In the genomic region with DNA sequence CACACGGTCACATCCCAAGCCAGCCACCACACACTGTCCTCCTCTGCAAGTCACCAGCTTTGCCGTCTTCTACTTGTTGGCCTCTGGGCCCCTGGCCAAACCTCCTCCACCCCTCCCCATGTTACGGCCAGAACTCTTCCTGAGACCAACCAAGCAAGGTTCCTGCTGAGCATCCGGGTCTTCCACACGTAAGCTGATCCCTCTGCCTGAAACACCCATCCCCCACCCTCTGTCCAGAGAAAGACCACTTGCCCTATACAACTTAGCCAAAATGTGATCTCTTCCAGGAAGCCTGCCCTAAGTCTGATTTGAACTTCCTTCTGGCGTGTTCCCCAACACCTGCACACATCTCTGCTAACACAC, we compare ENCODE assay signal across 13 cellular contexts. TPM values are rescaled to one million over a fixed set of nuclear protein-coding genes. Genes with fewer than 3 reads are reported as not detected.
DNase-seq lines count a peak whose midpoint lies in the region; ATAC-seq and TF ChIP-seq lines count a peak whose summit lies in the region.
"Had no signal": no experiment of that assay in that cellular context is flagged by ENCODE, and none has a peak within 500 bp of the region (broad histone marks: within the 10 kb centered on the region; RNA-seq: fewer than 3 reads in every experiment).

No MANE protein-coding gene starts in this region.

- H4K20me1 ChIP-seq in Karpas-422 (ENCODE audit: insufficient read depth, low read depth, low read length): no peaks in the 10 kb centered on the region

- no peak overlapping the region for H2AFZ ChIP-seq in Karpas-422 (ENCODE audit: low read length)

- H3K36me3 ChIP-seq in Panc1 (ENCODE audit: control insufficient read depth, insufficient read depth, low read length) (peaks cover 4% of the 10 kb centered on the region), skeletal muscle satellite cell (ENCODE audit: insufficient read depth, low read length) (peaks cover 87% of the 10 kb centered on the region), Karpas-422 (ENCODE audit: insufficient read depth, low read length) (peaks cover 32% of the 10 kb centered on the region)

- H3K4me1 Mint-ChIP-seq in activated naive CD4-positive, alpha-beta T cell treated with anti-CD3 and anti-CD28 coated beads, Interleukin-2, amount 10 ng/mL, durations not matched to agents 7 days and 5 days: no peaks in the 10 kb centered on the region
- H3K4me1 Mint-ChIP-seq: activated CD8-positive, alpha-beta memory T cell treated with anti-CD3 and anti-CD28 coated beads, Interleukin-2, amount 10 ng/mL, durations not matched to agents 7 days and 5 days; stimulated activated naive B cell treated with anti-CD40 and anti-IgM and Interleukin-4, amounts not matched to agents 10 μg/mL and 1 μg/mL and 100 μg/mL, for 72 hours had no signal

- no peaks in the 10 kb centered on the region for H3K9me2 ChIP-seq in Karpas-422 (replicated peaks; ENCODE audit: insufficient read depth, low read length)

- CTCF ChIA-PET in activated naive CD4-positive, alpha-beta T cell treated with anti-CD3 and anti-CD28 coated beads, Interleukin-2, amount 10 ng/mL, durations not matched to agents 7 days and 5 days (lab: Charles Lee): no interaction called here
- CTCF ChIA-PET in Panc1 (lab: Charles Lee): no interaction called here

- H3K4me1 ChIP-seq in Panc1 (ENCODE audit: control insufficient read depth, insufficient read depth, low read length) (peaks cover 21% of the 10 kb centered on the region), skeletal muscle satellite cell (ENCODE audit: control insufficient read depth, insufficient read depth, low read length) (peaks cover 17% of the 10 kb centered on the region), Karpas-422 (ENCODE audit: low read length) (no peaks in the 10 kb centered on the region)

- no peak overlapping the region for H3K4me3 ChIP-seq in Panc1 (ENCODE audit: low read depth in 2 of 2, low read length in 2 of 2)
- H3K4me3 ChIP-seq in fibroblast of pulmonary artery (replicated peaks; ENCODE audit: low read depth, low read length): no peak overlapping the region
- no peak overlapping the region for H3K4me3 ChIP-seq in skeletal muscle satellite cell (ENCODE audit: low read length)
- no peak overlapping the region for H3K4me3 ChIP-seq in Karpas-422 (ENCODE audit: low read length)

- no peaks in the 10 kb centered on the region for H3K9me3 ChIP-seq in Panc1 (ENCODE audit: control insufficient read depth, insufficient read depth, low read depth, low read length)
- H3K9me3 ChIP-seq in skeletal muscle satellite cell (replicated peaks; ENCODE audit: low read length): no peaks in the 10 kb centered on the region
- H3K9me3 ChIP-seq in Karpas-422 (ENCODE audit: low read length): no peaks in the 10 kb centered on the region

- no TSS peak for BruUV-seq in Panc1 (replicated peaks; lab: Mats Ljungman, UMichigan)

- H3K27ac Mint-ChIP-seq in activated naive CD4-positive, alpha-beta T cell treated with anti-CD3 and anti-CD28 coated beads, Interleukin-2, amount 10 ng/mL, durations not matched to agents 7 days and 5 days: peak overlapping the region; percentile 17
- H3K27ac Mint-ChIP-seq: activated CD8-positive, alpha-beta memory T cell treated with anti-CD3 and anti-CD28 coated beads, Interleukin-2, amount 10 ng/mL, durations not matched to agents 7 days and 5 days; stimulated activated naive B cell treated with anti-CD40 and anti-IgM and Interleukin-4, amounts not matched to agents 10 μg/mL and 1 μg/mL and 100 μg/mL, for 72 hours had no signal

- H3K9ac ChIP-seq in skeletal muscle satellite cell (ENCODE audit: low read depth, low read length): peak overlapping the region; percentile 40
- no peak overlapping the region for H3K9ac ChIP-seq in Karpas-422 (ENCODE audit: low read length)

- no peak overlapping the region for H3K4me2 ChIP-seq in skeletal muscle satellite cell (ENCODE audit: low read length)
- no peak overlapping the region for H3K4me2 ChIP-seq in Karpas-422 (ENCODE audit: low read depth, low read length, poor library complexity, severe bottlenecking)

- H3K36me3 Mint-ChIP-seq in activated naive CD4-positive, alpha-beta T cell treated with anti-CD3 and anti-CD28 coated beads, Interleukin-2, amount 10 ng/mL, durations not matched to agents 7 days and 5 days: peaks cover 39% of the 10 kb centered on the region

- in situ Hi-C loops in Panc1 (cut with HindIII; ENCODE audit: low pct_unique_long_range_greater_than_20kb, low sequenced_read_pairs): no loop called here

- POLR2A ChIA-PET in Panc1 (lab: Charles Lee): no interaction called here

- no peaks in the 10 kb centered on the region for H3K27me3 Mint-ChIP-seq in activated naive CD4-positive, alpha-beta T cell treated with anti-CD3 and anti-CD28 coated beads, Interleukin-2, amount 10 ng/mL, durations not matched to agents 7 days and 5 days
- H3K27me3 Mint-ChIP-seq: activated CD8-positive, alpha-beta memory T cell treated with anti-CD3 and anti-CD28 coated beads, Interleukin-2, amount 10 ng/mL, durations not matched to agents 7 days and 5 days; stimulated activated naive B cell treated with anti-CD40 and anti-IgM and Interleukin-4, amounts not matched to agents 10 μg/mL and 1 μg/mL and 100 μg/mL, for 72 hours had no signal

- no peak overlapping the region for H3K4me3 Mint-ChIP-seq in activated naive CD4-positive, alpha-beta T cell treated with anti-CD3 and anti-CD28 coated beads, Interleukin-2, amount 10 ng/mL, durations not matched to agents 7 days and 5 days
- H3K4me3 Mint-ChIP-seq: activated CD8-positive, alpha-beta memory T cell treated with anti-CD3 and anti-CD28 coated beads, Interleukin-2, amount 10 ng/mL, durations not matched to agents 7 days and 5 days; stimulated activated naive B cell treated with anti-CD40 and anti-IgM and Interleukin-4, amounts not matched to agents 10 μg/mL and 1 μg/mL and 100 μg/mL, for 72 hours had no signal

- H3K27ac ChIP-seq in Panc1 (ENCODE audit: low read length): peak overlapping the region; percentile 63
- H3K27ac ChIP-seq in Karpas-422 (ENCODE audit: low read length): no peak overlapping the region

- no peaks in the 10 kb centered on the region for H3K9me3 Mint-ChIP-seq in activated naive CD4-positive, alpha-beta T cell treated with anti-CD3 and anti-CD28 coated beads, Interleukin-2, amount 10 ng/mL, durations not matched to agents 7 days and 5 days
- H3K9me3 Mint-ChIP-seq: stimulated activated naive B cell treated with anti-CD40 and anti-IgM and Interleukin-4, amounts not matched to agents 10 μg/mL and 1 μg/mL and 100 μg/mL, for 72 hours had no signal

- ATAC-seq in Panc1 (peak; percentile 39), GM19328 (IDR thresholded peaks at IDR 0.05; ENCODE audit: unreplicated experiment) (no peak)
- ATAC-seq: activated CD8-positive, alpha-beta memory T cell treated with anti-CD3 and anti-CD28 coated beads, Interleukin-2, amount 10 ng/mL, durations not matched to agents 7 days and 5 days; stimulated activated naive B cell treated with anti-CD40 and anti-IgM and Interleukin-4, amounts not matched to agents 10 μg/mL and 1 μg/mL and 100 μg/mL, for 72 hours had no signal

- intact Hi-C loops in Panc1 (cut with micrococcal nuclease; ENCODE audit: unreplicated experiment): no loop called here

- no peaks in the 10 kb centered on the region for H3K27me3 ChIP-seq in Panc1 (ENCODE audit: control insufficient read depth, insufficient read depth, low read length)
- no peaks in the 10 kb centered on the region for H3K27me3 ChIP-seq in skeletal muscle satellite cell (ENCODE audit: control insufficient read depth, insufficient read depth, low read length)
- no peaks in the 10 kb centered on the region for H3K27me3 ChIP-seq in Karpas-422 (ENCODE audit: low read length)

- DNase-seq in activated naive CD4-positive, alpha-beta T cell treated with anti-CD3 and anti-CD28 coated beads, Interleukin-2, amount 10 ng/mL, durations not matched to agents 7 days and 5 days: no peak
- no peak for DNase-seq in activated naive CD4-positive, alpha-beta T cell treated with anti-CD3 and anti-CD28 coated beads, Interleukin-2, amount 50 U/mL, for 16 hours
- DNase-seq in Panc1 (ENCODE audit: low read depth, low spot score) (no peak), fibroblast of pulmonary artery (ENCODE audit: low read depth) (peak; percentile 21), Karpas-422 (no peak), NCI-H146 (lab: John Stamatoyannopoulos, UW) (no peak)
- DNase-seq: activated CD8-positive, alpha-beta memory T cell treated with anti-CD3 and anti-CD28 coated beads, Interleukin-2, amount 10 ng/mL, durations not matched to agents 7 days and 5 days; aorta; NCI-H2107; nucleus accumbens; stimulated activated naive B cell treated with anti-CD40 and anti-IgM and Interleukin-4, amounts not matched to agents 10 μg/mL and 1 μg/mL and 100 μg/mL, for 72 hours had no signal

- no peaks in the 10 kb centered on the region for H3K79me2 ChIP-seq in Karpas-422 (ENCODE audit: low read length)

- TF ChIP-seq CTCF in Panc1 (IDR thresholded peaks at IDR 0.05) (no peak), fibroblast of pulmonary artery (IDR thresholded peaks at IDR 0.05; ENCODE audit: low read length, missing control alignments) (no peak)

RNA-seq across cellular contexts. Expression of gene CHADL, which starts 16.1 kb away (rescaled TPM):
- 0.33 TPM for total RNA-seq in Panc1 (2021; ENCODE audit: unreplicated experiment)
- 0.44 TPM for polyA plus RNA-seq in Panc1 (2012; ENCODE audit: insufficient read length)
- 0.25 and 0.66 TPM in 2 replicates for total RNA-seq in skeletal muscle satellite cell (2012; rRNA removed)
- total RNA-seq in Karpas-422 (2014; rRNA removed; shearing (Covaris generic); ENCODE audit: low replicate concordance): 0.90 TPM in 1 of 2 replicates, not detected in the other

RNA-seq across cellular contexts. Expression of gene RANGAP1, which starts 29.1 kb away (rescaled TPM):
- 140 TPM for total RNA-seq in Panc1 (2021; ENCODE audit: unreplicated experiment)
- 141 TPM for polyA plus RNA-seq in Panc1 (2012; ENCODE audit: insufficient read length)
- 71.2 and 73.0 TPM in 2 replicates for total RNA-seq in skeletal muscle satellite cell (2012; rRNA removed)
- 26.3 and 47.3 TPM in 2 replicates for total RNA-seq in Karpas-422 (2014; rRNA removed; shearing (Covaris generic); ENCODE audit: low replicate concordance)

RNA-seq across cellular contexts. Expression of gene ZC3H7B, which starts 44.4 kb away (rescaled TPM):
- 62.0 TPM for total RNA-seq in Panc1 (2021; ENCODE audit: unreplicated experiment)
- polyA plus RNA-seq in Panc1 (2012; ENCODE audit: insufficient read length): 68.0 TPM
- 32.8 and 38.3 TPM in 2 replicates for total RNA-seq in skeletal muscle satellite cell (2012; rRNA removed)
- 18.1 and 34.2 TPM in 2 replicates for total RNA-seq in Karpas-422 (2014; rRNA removed; shearing (Covaris generic); ENCODE audit: low replicate concordance)

RNA-seq across cellular contexts. Expression of gene L3MBTL2, which starts 51.8 kb away (rescaled TPM):
- total RNA-seq in Panc1 (2021; ENCODE audit: unreplicated experiment): 26.6 TPM
- polyA plus RNA-seq in Panc1 (2012; ENCODE audit: insufficient read length): 24.9 TPM
- 18.3 and 26.0 TPM in 2 replicates for total RNA-seq in skeletal muscle satellite cell (2012; rRNA removed)
- 19.9 and 29.7 TPM in 2 replicates for total RNA-seq in Karpas-422 (2014; rRNA removed; shearing (Covaris generic); ENCODE audit: low replicate concordance)
